In genomic region chr3:150147776-150148175, GRCh38 we compare ENCODE assay signal across 12 cellular contexts.
DNase-seq lines count a peak whose midpoint lies in the region; ATAC-seq and TF ChIP-seq lines count a peak whose summit lies in the region.
"Had no signal": no experiment of that assay in that cellular context is flagged by ENCODE, and none has a peak within 500 bp of the region (broad histone marks: within the 10 kb centered on the region; RNA-seq: fewer than 3 reads in every experiment).

No MANE protein-coding gene starts in this region.

- in situ Hi-C loops in HAP-1 (cut with MboI; ENCODE audit: low sequenced_read_pairs): no loop called here

- peaks cover 85% of the 10 kb centered on the region for H3K4me1 Mint-ChIP-seq in HFFc6 (ENCODE audit: low read depth)
- H3K4me1 Mint-ChIP-seq in activated T-helper 17 cell treated with anti-CD3 and anti-CD28 coated beads, Interleukin-2, amount 50 U/mL, for 72 hours: no peaks in the 10 kb centered on the region

- no peaks in the 10 kb centered on the region for H3K4me1 ChIP-seq in HAP-1
- H3K4me1 ChIP-seq: left lung had no signal

- H3K27me3 ChIP-seq in HAP-1 (ENCODE audit: low read depth): no peaks in the 10 kb centered on the region
- H3K27me3 ChIP-seq: left lung had no signal

- no peaks in the 10 kb centered on the region for H3K9me3 ChIP-seq in HAP-1
- H3K9me3 ChIP-seq: left lung had no signal

- peak; percentile 57 for DNase-seq in HFFc6
- peak; percentile 67 for DNase-seq in SHP77 treated with DMSO at 0.1 percent for 48 hours (lab: John Stamatoyannopoulos, UW)
- DNase-seq in fibroblast of mammary gland (ENCODE audit: low read depth): peak; percentile 86
- peak; percentile 88 for DNase-seq in skeletal muscle cell (ENCODE audit: low read depth)
- no peak for DNase-seq in left lobe of liver (ENCODE audit: low spot score)
- DNase-seq in activated gamma-delta T cell treated with Interleukin-2 at 50 U/mL for 16 hours: no peak
- no peak for DNase-seq in HAP-1 (ENCODE audit: low spot score in 2 of 2)
- DNase-seq: activated effector memory CD4-positive, alpha-beta T cell treated with Interleukin-2 at 50 U/mL for 16 hours; DND-41; stimulated activated naive CD4-positive, alpha-beta T cell had no signal

- H3K36me3 Mint-ChIP-seq in HFFc6 (ENCODE audit: low read depth): peaks cover 7% of the 10 kb centered on the region; the same call in 1 of the 2 replicates
- no peaks in the 10 kb centered on the region for H3K36me3 Mint-ChIP-seq in activated T-helper 17 cell treated with anti-CD3 and anti-CD28 coated beads, Interleukin-2, amount 50 U/mL, for 72 hours (ENCODE audit: low read depth)

- no peak overlapping the region for H3K4me3 ChIP-seq in fibroblast of mammary gland (ENCODE audit: control insufficient read depth, low read depth, low read length)
- H3K4me3 ChIP-seq in skeletal muscle cell (ENCODE audit: low read depth, low read length): peak overlapping the region; percentile 11
- no peak overlapping the region for H3K4me3 ChIP-seq in HAP-1
- H3K4me3 ChIP-seq: left lung had no signal

- no peaks in the 10 kb centered on the region for H3K36me3 ChIP-seq in HAP-1 (replicated peaks)
- H3K36me3 ChIP-seq: left lung had no signal

- ATAC-seq in left lobe of liver: no peak
- ATAC-seq in activated T-helper 17 cell treated with anti-CD3 and anti-CD28 coated beads, Interleukin-2, amount 50 U/mL, for 72 hours (replicated peaks): no peak

- TF ChIP-seq CTCF in HFFc6 (IDR thresholded peaks at IDR 0.05) (no peak), fibroblast of mammary gland (conservative IDR thresholded peaks at IDR 0.05; ENCODE audit: control insufficient read depth, insufficient read depth, low read depth, low read length) (no peak)

- H3K27ac Mint-ChIP-seq in HFFc6: peak overlapping the region; percentile 92
- H3K27ac Mint-ChIP-seq in activated T-helper 17 cell treated with anti-CD3 and anti-CD28 coated beads, Interleukin-2, amount 50 U/mL, for 72 hours: no peak overlapping the region

- peaks cover 3% of the 10 kb centered on the region; the same call in 1 of the 2 replicates for H3K9me3 Mint-ChIP-seq in HFFc6
- H3K9me3 Mint-ChIP-seq in activated T-helper 17 cell treated with anti-CD3 and anti-CD28 coated beads, Interleukin-2, amount 50 U/mL, for 72 hours: no peaks in the 10 kb centered on the region

- no peaks in the 10 kb centered on the region for H3K27me3 Mint-ChIP-seq in HFFc6 (ENCODE audit: insufficient read depth)
- H3K27me3 Mint-ChIP-seq in activated T-helper 17 cell treated with anti-CD3 and anti-CD28 coated beads, Interleukin-2, amount 50 U/mL, for 72 hours: peaks cover 27% of the 10 kb centered on the region

- peak overlapping the region; percentile 85 for H3K4me3 Mint-ChIP-seq in HFFc6
- H3K4me3 Mint-ChIP-seq in activated T-helper 17 cell treated with anti-CD3 and anti-CD28 coated beads, Interleukin-2, amount 50 U/mL, for 72 hours: no peak overlapping the region

Comparison
In these comparisons a context has a peak if more than half of its experiments do, and no peak if none do; other contexts are left out.
1. DNase-seq: peak in HFFc6 (single experiment), SHP77 treated with DMSO at 0.1 percent for 48 hours (single experiment), fibroblast of mammary gland (single experiment) and skeletal muscle cell (single experiment); none in left lobe of liver (single experiment), activated gamma-delta T cell treated with Interleukin-2 at 50 U/mL for 16 hours (single experiment) and HAP-1 (0 of 2).